In the genomic region with DNA sequence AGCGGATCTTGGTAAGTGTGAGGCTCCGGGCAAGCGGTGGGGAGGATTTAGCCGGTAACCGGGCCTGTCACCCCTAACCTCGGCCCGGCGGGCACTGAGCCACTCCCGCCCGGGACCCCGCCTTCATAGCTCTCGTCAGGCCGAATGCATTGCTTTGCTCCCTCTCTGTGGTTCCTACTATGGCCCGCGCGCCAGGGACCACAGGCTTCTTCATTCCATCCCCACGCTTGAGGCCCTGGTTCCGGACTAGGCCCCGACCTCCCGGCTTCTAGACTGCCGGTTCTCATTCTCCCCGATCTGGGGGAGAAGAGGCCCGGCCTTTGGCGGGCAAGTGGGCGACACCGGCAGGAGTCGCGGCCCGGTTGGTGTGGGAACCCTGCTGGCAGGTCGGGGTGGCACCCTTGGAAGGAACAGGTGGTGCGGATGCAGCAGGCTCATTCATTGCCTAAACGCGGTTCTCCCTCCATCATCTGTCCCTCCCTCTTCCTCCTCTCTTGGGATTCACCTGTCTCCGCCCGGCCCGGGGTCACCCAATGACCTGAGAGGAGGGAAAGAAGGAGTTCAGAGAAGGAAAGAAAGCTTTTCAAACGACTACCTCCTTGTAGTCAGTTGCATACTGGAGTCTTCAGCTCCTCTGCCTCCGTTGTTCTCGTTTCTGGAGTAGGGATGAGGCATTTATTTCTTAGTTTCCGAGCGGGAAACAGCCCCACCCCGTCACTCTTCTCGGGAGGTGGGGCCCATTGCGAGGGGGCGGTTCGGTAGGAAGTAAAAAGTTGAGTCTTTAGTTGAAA, we compare ENCODE assay signal across 8 cellular contexts. TPM values are rescaled to one million over a fixed set of nuclear protein-coding genes. Genes with fewer than 3 reads are reported as not detected.
DNase-seq lines count a peak whose midpoint lies in the region; ATAC-seq and TF ChIP-seq lines count a peak whose summit lies in the region.

A gene (minus strand): TSS at position 657 of the 791 bp plus-strand sequence. CDS start 6,679 bp downstream, outside the sequence.

- peak; percentile 45 for DNase-seq in COLO829 (ENCODE audit: low spot score)
- peak; percentile 60 to 73 for DNase-seq in HL-60 (ENCODE audit: low read depth in 1 of 2, low spot score in 1 of 2)
- peak; percentile 38 for DNase-seq in RPMI7951 (ENCODE audit: low read depth)
- DNase-seq in activated T-helper 2 cell treated with anti-CD3 and anti-CD28 coated beads, Interferon-gamma antibody, Interleukin-2, Interleukin-4, amounts not matched to agents 10 μg/mL and 5 μg/mL and 100 μg/mL, durations not matched to agents 14 hours and 24 hours and 36 hours (ENCODE audit: low spot score), result peak; percentile 64
- peak; percentile 60 for DNase-seq in fibroblast of villous mesenchyme (ENCODE audit: low read depth)
- peak; percentile 50 to 54 for DNase-seq in thyroid gland

- H3K4me3 Mint-ChIP-seq in activated T-helper 2 cell treated with anti-CD3 and anti-CD28 coated beads, Interferon-gamma antibody, Interleukin-2, Interleukin-4, amounts not matched to agents 10 μg/mL and 5 μg/mL and 100 μg/mL, durations not matched to agents 14 hours and 24 hours and 36 hours (ENCODE audit: low read depth), result peak within 1 kb of the TSS; percentile 98

- peak within 1 kb of the TSS; percentile 99 for H3K27ac Mint-ChIP-seq in activated T-helper 2 cell treated with anti-CD3 and anti-CD28 coated beads, Interferon-gamma antibody, Interleukin-2, Interleukin-4, amounts not matched to agents 10 μg/mL and 5 μg/mL and 100 μg/mL, durations not matched to agents 14 hours and 24 hours and 36 hours

- H3K4me1 ChIP-seq in neuron (ENCODE audit: insufficient read depth, low read length) (peaks cover 22% of the 10 kb centered on the region), thyroid gland (peaks cover 20 to 23% of the 10 kb centered on the region in 2 donors)

- no peaks in the 10 kb centered on the region for H3K27me3 Mint-ChIP-seq in activated T-helper 2 cell treated with anti-CD3 and anti-CD28 coated beads, Interferon-gamma antibody, Interleukin-2, Interleukin-4, amounts not matched to agents 10 μg/mL and 5 μg/mL and 100 μg/mL, durations not matched to agents 14 hours and 24 hours and 36 hours (ENCODE audit: low read depth)

- no peak for TF ChIP-seq CTCF in HL-60 (IDR thresholded peaks at IDR 0.05; ENCODE audit: insufficient read depth, low read length)
- peak; percentile 37 for TF ChIP-seq CTCF in fibroblast of villous mesenchyme (IDR thresholded peaks at IDR 0.05; ENCODE audit: insufficient read depth, low read depth, low read length)
- TF ChIP-seq CTCF in thyroid gland (IDR thresholded peaks at IDR 0.05), result peak in 4 of 6 experiments; percentile 17 to 34 (median 23)

- H3K27ac ChIP-seq in HL-60 (replicated peaks) (peak within 1 kb of the TSS; percentile 96), thyroid gland (peak within 1 kb of the TSS; percentile 66 to 88 (median 88))

- H3K36me3 Mint-ChIP-seq in activated T-helper 2 cell treated with anti-CD3 and anti-CD28 coated beads, Interferon-gamma antibody, Interleukin-2, Interleukin-4, amounts not matched to agents 10 μg/mL and 5 μg/mL and 100 μg/mL, durations not matched to agents 14 hours and 24 hours and 36 hours (ENCODE audit: low read depth), result peaks cover 51% of the 10 kb centered on the region

- H3K9me3 ChIP-seq in neuron (ENCODE audit: low read length), result peaks cover 13% of the 10 kb centered on the region
- no peaks in the 10 kb centered on the region for H3K9me3 ChIP-seq in thyroid gland

- no peaks in the 10 kb centered on the region for H3K27me3 ChIP-seq in HL-60 (ENCODE audit: insufficient read depth, poor library complexity, severe bottlenecking)
- no peaks in the 10 kb centered on the region for H3K27me3 ChIP-seq in neuron (ENCODE audit: insufficient read depth, low read length)
- H3K27me3 ChIP-seq in thyroid gland, result no peaks in the 10 kb centered on the region

- WGBS in thyroid gland, 2 donors, result 0% methylated on average over 35 to 37 of the region's 46 CpGs

- ATAC-seq in GM19463 (IDR thresholded peaks at IDR 0.05; ENCODE audit: unreplicated experiment), result peak; percentile 33

- H3K36me3 ChIP-seq in neuron (ENCODE audit: insufficient read depth, low read length), result peaks cover 20% of the 10 kb centered on the region
- peaks cover 0 to 6% of the 10 kb centered on the region in 2 donors for H3K36me3 ChIP-seq in thyroid gland

- peak in 1 of 2 donors; percentile 34 for TF ChIP-seq POLR2A in thyroid gland (IDR thresholded peaks at IDR 0.05)

- intact Hi-C loops in activated T-helper 2 cell treated with anti-CD3 and anti-CD28 coated beads, Interferon-gamma antibody, Interleukin-2, Interleukin-4, amounts not matched to agents 10 μg/mL and 5 μg/mL and 100 μg/mL, durations not matched to agents 14 hours and 24 hours and 36 hours (cut with micrococcal nuclease), result loop anchor here (1.0 to 10.0 kb wide), 8 partner anchors 36 to 1223 kb away; a partner anchor contains a TSS
- intact Hi-C loops in thyroid gland (cut with DNase I), result no loop called here

- H3K4me3 ChIP-seq in HL-60 (replicated peaks; ENCODE audit: insufficient read depth, low read length) (peak within 1 kb of the TSS; percentile 95), fibroblast of villous mesenchyme (ENCODE audit: low read depth, low read length) (peak within 1 kb of the TSS; percentile 94), neuron (ENCODE audit: low read length) (peak within 1 kb of the TSS; percentile 70), thyroid gland (replicated peaks in 1 of 3) (peak within 1 kb of the TSS; percentile 83 to 94 (median 92))

- peaks cover 47% of the 10 kb centered on the region for H3K4me1 Mint-ChIP-seq in activated T-helper 2 cell treated with anti-CD3 and anti-CD28 coated beads, Interferon-gamma antibody, Interleukin-2, Interleukin-4, amounts not matched to agents 10 μg/mL and 5 μg/mL and 100 μg/mL, durations not matched to agents 14 hours and 24 hours and 36 hours (ENCODE audit: low read depth)

- peak within 1 kb of the TSS; percentile 81 for H2AFZ ChIP-seq in neuron (ENCODE audit: low read depth, low read length)

- H3K9me3 Mint-ChIP-seq in activated T-helper 2 cell treated with anti-CD3 and anti-CD28 coated beads, Interferon-gamma antibody, Interleukin-2, Interleukin-4, amounts not matched to agents 10 μg/mL and 5 μg/mL and 100 μg/mL, durations not matched to agents 14 hours and 24 hours and 36 hours, result no peaks in the 10 kb centered on the region

RNA-seq across cellular contexts. Expression of the gene that starts here (rescaled TPM):
- 78.8 and 84.2 TPM in 2 replicates for total RNA-seq in RPMI7951 (2014; rRNA removed; shearing (Covaris generic))
- 50.9 and 51.4 TPM in 2 replicates for total RNA-seq in activated T-helper 2 cell treated with anti-CD3 and anti-CD28 coated beads, Interferon-gamma antibody, Interleukin-2, Interleukin-4, amounts not matched to agents 10 μg/mL and 5 μg/mL and 100 μg/mL, durations not matched to agents 14 hours and 24 hours and 36 hours
- total RNA-seq in fibroblast of villous mesenchyme (39.7 and 47.0 TPM in 2 replicates), thyroid gland (10 to 100 TPM; 27.9 to 92.4 (median 53.2) TPM)

Comparison
In these comparisons a context has a peak if more than half of its experiments do, and no peak if none do; other contexts are left out.
1. Peak in every context shown above with its lines: DNase-seq, ATAC-seq, H3K4me3 ChIP-seq and H3K27ac ChIP-seq.